ENCODE assay signal across 8 cellular contexts in the genomic region with DNA sequence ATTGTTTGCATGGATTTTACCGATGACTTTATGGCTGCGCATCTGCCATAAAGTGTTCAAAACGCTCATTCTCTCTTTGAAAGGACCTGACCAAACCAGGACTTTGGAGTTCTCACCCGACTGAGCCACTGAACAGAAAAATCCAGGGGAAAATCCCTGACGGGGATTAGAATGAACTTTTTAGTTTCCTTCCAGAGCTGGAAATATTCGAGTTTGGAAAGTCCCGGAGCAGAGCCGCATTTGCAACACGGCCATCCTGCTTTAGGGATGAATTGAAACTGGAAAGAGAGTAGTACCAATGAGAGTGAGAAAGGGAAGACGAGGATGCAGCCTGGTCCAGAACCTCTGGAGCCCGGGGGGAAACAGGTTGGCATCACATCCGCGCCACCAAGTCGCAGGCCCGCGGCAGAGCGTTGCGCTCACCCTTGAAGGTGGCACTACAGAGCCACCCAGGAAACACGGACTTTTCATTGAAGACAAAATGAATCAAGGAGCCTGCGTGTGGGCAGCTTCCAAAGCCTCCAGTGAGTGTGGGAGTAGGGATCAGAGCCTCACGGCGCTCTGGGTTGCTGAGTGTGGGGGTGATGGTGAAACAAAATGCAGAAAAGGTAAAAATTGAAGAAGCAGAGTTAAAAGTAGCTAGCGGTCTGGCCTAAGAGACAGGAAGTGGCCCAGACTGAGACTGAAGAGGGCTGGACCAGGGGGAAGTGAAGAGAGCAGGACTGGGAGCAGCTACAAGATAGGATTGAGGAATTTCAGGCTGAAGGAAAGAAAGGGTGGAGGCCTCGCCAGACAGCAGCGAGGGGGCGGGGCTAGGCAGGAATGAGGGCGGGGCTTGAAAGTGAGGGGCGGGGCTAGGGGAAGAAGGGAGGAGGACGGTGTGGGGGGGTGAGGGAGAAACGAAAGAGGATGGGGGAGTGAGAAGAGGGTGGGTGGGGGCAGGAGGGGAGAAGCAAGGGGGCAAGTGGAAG. TPM values are rescaled to one million over a fixed set of nuclear protein-coding genes. Genes with fewer than 3 reads are reported as not detected.
DNase-seq lines count a peak whose midpoint lies in the region; ATAC-seq and TF ChIP-seq lines count a peak whose summit lies in the region.

No MANE protein-coding gene starts in this region.

- no peaks in the 10 kb centered on the region for H3K9me3 Mint-ChIP-seq in activated T-cell treated with anti-CD3 and anti-CD28 coated beads, Interleukin-2, amount 50 U/mL, for 4 hours

- H3K9me3 ChIP-seq in DND-41 (ENCODE audit: insufficient read depth, low read length, severe bottlenecking) (no peaks in the 10 kb centered on the region), muscle layer of duodenum (ENCODE audit: control insufficient read depth in 1 of 2, low read length in 2 of 2) (no peaks in the 10 kb centered on the region)

- H3K27me3 ChIP-seq in DND-41 (ENCODE audit: insufficient read depth, low read length, poor library complexity) (no peaks in the 10 kb centered on the region), muscle layer of duodenum (ENCODE audit: low read depth, low read length) (no peaks in the 10 kb centered on the region)

- peaks cover 47% of the 10 kb centered on the region for H3K4me1 ChIP-seq in DND-41 (ENCODE audit: insufficient read depth, low read length)
- H3K4me1 ChIP-seq in muscle layer of duodenum (ENCODE audit: control insufficient read depth in 1 of 2, insufficient read depth in 2 of 2, low read length in 2 of 2), result peaks cover 0 to 25% of the 10 kb centered on the region in 2 donors

- H3K79me2 ChIP-seq in DND-41 (ENCODE audit: insufficient read depth, low read length), result peaks cover 61% of the 10 kb centered on the region

- ATAC-seq in DND-41 (ENCODE audit: insufficient read depth, low read depth), result peak; percentile 26; the same call in 2 of the 3 replicates
- peak; percentile 31 to 40 for ATAC-seq in activated T-cell treated with anti-CD3 and anti-CD28 coated beads, Interleukin-2, amount 50 U/mL, for 4 hours
- ATAC-seq in HG02798 (IDR thresholded peaks at IDR 0.05; ENCODE audit: poor library complexity, unreplicated experiment), result no peak

- H3K27me3 Mint-ChIP-seq in activated T-cell treated with anti-CD3 and anti-CD28 coated beads, Interleukin-2, amount 50 U/mL, for 4 hours (ENCODE audit: low read depth), result no peaks in the 10 kb centered on the region

- no peak overlapping the region for H3K9ac ChIP-seq in DND-41 (ENCODE audit: low read depth, low read length)

- no peak overlapping the region for H3K27ac ChIP-seq in DND-41 (ENCODE audit: low read length)
- H3K27ac ChIP-seq in muscle layer of duodenum (ENCODE audit: low read length), result peak overlapping the region; percentile 89

- H3K4me2 ChIP-seq in DND-41 (ENCODE audit: insufficient read depth, low read length), result peak overlapping the region; percentile 56

- no peak overlapping the region for H2AFZ ChIP-seq in DND-41 (ENCODE audit: low read depth, low read length)

- peaks cover 45% of the 10 kb centered on the region for H3K4me1 Mint-ChIP-seq in activated T-cell treated with anti-CD3 and anti-CD28 coated beads, Interleukin-2, amount 50 U/mL, for 4 hours (ENCODE audit: low read depth)

- peak overlapping the region; percentile 89 for H3K4me3 Mint-ChIP-seq in activated T-cell treated with anti-CD3 and anti-CD28 coated beads, Interleukin-2, amount 50 U/mL, for 4 hours

- peaks cover 48% of the 10 kb centered on the region for H4K20me1 ChIP-seq in DND-41 (ENCODE audit: insufficient read depth, low read length)

- H3K36me3 Mint-ChIP-seq in activated T-cell treated with anti-CD3 and anti-CD28 coated beads, Interleukin-2, amount 50 U/mL, for 4 hours (ENCODE audit: insufficient read depth), result peaks cover 7% of the 10 kb centered on the region

- H3K4me3 ChIP-seq in DND-41 (ENCODE audit: low read depth in 1 of 2, low read length in 2 of 2) (peak overlapping the region in 1 of 2 experiments; percentile 94; a peak in 2 of 4 replicates), epithelial cell of proximal tubule (ENCODE audit: low read depth, low read length) (peak overlapping the region; percentile 68), muscle layer of duodenum (ENCODE audit: low read depth in 1 of 2, low read length in 2 of 2) (peak overlapping the region; percentile 59 to 84)

- no peaks in the 10 kb centered on the region for H3K36me3 ChIP-seq in DND-41 (ENCODE audit: insufficient read depth, low read length)
- peaks cover 0 to 10% of the 10 kb centered on the region in 2 donors for H3K36me3 ChIP-seq in muscle layer of duodenum (ENCODE audit: control insufficient read depth in 1 of 2, insufficient read depth in 2 of 2, low read length in 2 of 2)

- TF ChIP-seq CTCF in DND-41 (IDR thresholded peaks at IDR 0.05; ENCODE audit: borderline replicate concordance, extremely low read depth, low read length, poor library complexity, severe bottlenecking) (no peak), epithelial cell of proximal tubule (conservative IDR thresholded peaks at IDR 0.05; ENCODE audit: low read depth, low read length) (no peak)

- DNase-seq in DND-41 (peak; percentile 47), NOMO-1 treated with DMSO at 0.1 percent for 48 hours (lab: John Stamatoyannopoulos, UW; ENCODE audit: unreplicated experiment) (peak; percentile 75), epithelial cell of proximal tubule (ENCODE audit: low read depth) (peak; percentile 44), GM19240 (ENCODE audit: insufficient read length, low spot score) (no peak)
- DNase-seq in activated T-cell treated with anti-CD3 and anti-CD28 coated beads, Interleukin-2, amount 50 U/mL, for 4 hours, result peak; percentile 65
- DNase-seq in stimulated activated CD8-positive, alpha-beta memory T cell treated with anti-CD3 and anti-CD28 coated beads, Interleukin-4, amount 100 ng/mL, for 24 hours (ENCODE audit: low read depth), result peak; percentile 30

RNA-seq across cellular contexts. Expression of gene SMURF1, which starts 1.9 kb away (rescaled TPM):
- 10 to 100 TPM; 15.1 to 18.1 (median 17.1) TPM for total RNA-seq in activated T-cell treated with anti-CD3 and anti-CD28 coated beads, Interleukin-2, amount 50 U/mL, for 4 hours
- 26.9 and 30.7 TPM in 2 replicates for total RNA-seq in epithelial cell of proximal tubule
